9 cellular contexts compared by ENCODE assay signal in genomic region chr14:77303417-77304156, GRCh38. TPM values are rescaled to one million over a fixed set of nuclear protein-coding genes. Genes with fewer than 3 reads are reported as not detected.
DNase-seq lines count a peak whose midpoint lies in the region; ATAC-seq and TF ChIP-seq lines count a peak whose summit lies in the region.
"Had no signal": no experiment of that assay in that cellular context is flagged by ENCODE, and none has a peak within 500 bp of the region (broad histone marks: within the 10 kb centered on the region; RNA-seq: fewer than 3 reads in every experiment).

No MANE protein-coding gene starts in this region.

- H3K4me2 ChIP-seq in IMR-90 (ENCODE audit: low read depth, low read length): peak overlapping the region; percentile 72

- intact Hi-C loops in activated CD4-positive, alpha-beta T cell treated with anti-CD3 and anti-CD28 coated beads for 36 hours (cut with DNase I, micrococcal nuclease): loop anchor here (1.0 to 10.0 kb wide), 13 partner anchors 13 to 404 kb away; partner anchors contain the start of genes POMT2 (in 2 of the 2), SAMD15 (in 2 of the 2), TMED8 (in 2 of the 2) and AHSA1 (in 1 of the 2)
- intact Hi-C loops in IMR-90 (cut with micrococcal nuclease): loop anchor here (5.0 kb wide), 2 partner anchors 249 to 431 kb away; no protein-coding TSS in a partner anchor

- H3K9me1 ChIP-seq in IMR-90 (ENCODE audit: insufficient read depth, low read length): peaks cover 15% of the 10 kb centered on the region

- H3K4me3 Mint-ChIP-seq in activated CD4-positive, alpha-beta T cell treated with anti-CD3 and anti-CD28 coated beads for 36 hours: no peak overlapping the region
- no peak overlapping the region for H3K4me3 Mint-ChIP-seq in activated CD8-positive, alpha-beta T cell treated with anti-CD3 and anti-CD28 coated beads, Interleukin-2, amount 10 ng/mL, durations not matched to agents 7 days and 5 days

- POLR2A ChIA-PET in activated CD4-positive, alpha-beta T cell treated with anti-CD3 and anti-CD28 coated beads for 36 hours (lab: Charles Lee): interaction anchor here (2.2 kb wide), 1 partner anchor 17 kb away, joined by 8 read pairs; the partner anchor contains the start of genes GSTZ1 and POMT2
- POLR2A ChIA-PET in IMR-90 (lab: Charles Lee; ENCODE audit: unreplicated experiment): interaction anchor here (0.6 to 0.9 kb wide), 3 partner anchors 11 to 12 kb away, joined by 3 to 4 read pairs (median 4); no protein-coding TSS in a partner anchor
- POLR2A ChIA-PET in activated CD8-positive, alpha-beta T cell treated with anti-CD3 and anti-CD28 coated beads, Interleukin-2, amount 10 ng/mL, durations not matched to agents 7 days and 5 days (lab: Charles Lee): interaction anchor here (0.6 to 2.3 kb wide), 2 partner anchors 18 to 205 kb away, joined by 3 to 10 read pairs; partner anchors contain the start of genes GSTZ1 and POMT2
- POLR2A ChIA-PET in HEK293T (lab: Yijun Ruan, JAX): interaction anchor here (0.7 to 5.2 kb wide), 7 partner anchors 12 to 602 kb away, joined by 3 to 56 read pairs (median 3); partner anchors contain the start of genes GSTZ1, POMT2, SAMD15 and TMED8

- peak overlapping the region; percentile 88 for H3K27ac Mint-ChIP-seq in activated CD4-positive, alpha-beta T cell treated with anti-CD3 and anti-CD28 coated beads for 36 hours
- H3K27ac Mint-ChIP-seq in activated CD8-positive, alpha-beta T cell treated with anti-CD3 and anti-CD28 coated beads, Interleukin-2, amount 10 ng/mL, durations not matched to agents 7 days and 5 days: peak overlapping the region; percentile 18

- H2BK5ac ChIP-seq in IMR-90 (ENCODE audit: low read depth, low read length, poor library complexity, severe bottlenecking): peak overlapping the region; percentile 77

- peaks cover 3% of the 10 kb centered on the region for H3K36me3 Mint-ChIP-seq in activated CD4-positive, alpha-beta T cell treated with anti-CD3 and anti-CD28 coated beads for 36 hours (ENCODE audit: low read depth)
- H3K36me3 Mint-ChIP-seq in activated CD8-positive, alpha-beta T cell treated with anti-CD3 and anti-CD28 coated beads, Interleukin-2, amount 10 ng/mL, durations not matched to agents 7 days and 5 days (ENCODE audit: low read depth): no peaks in the 10 kb centered on the region

- H3K27me3 ChIP-seq in IMR-90 (ENCODE audit: control insufficient read depth, insufficient read depth, low read length): no peaks in the 10 kb centered on the region

- H2AK5ac ChIP-seq in IMR-90 (ENCODE audit: low read depth, low read length): peak overlapping the region; percentile 89

- H2AFZ ChIP-seq in IMR-90 (replicated peaks; ENCODE audit: low read length, poor library complexity): peak overlapping the region; percentile 25

- H3K4ac ChIP-seq in IMR-90 (ENCODE audit: low read depth, low read length): peak overlapping the region; percentile 86

- H3K9me3 ChIP-seq in IMR-90 (ENCODE audit: control insufficient read depth, insufficient read depth, low read length): no peaks in the 10 kb centered on the region

- peak overlapping the region; percentile 17; the same call in 1 of the 2 replicates for H4K5ac ChIP-seq in IMR-90 (ENCODE audit: low read depth, low read length)

- TF ChIP-seq CTCF in IMR-90 (conservative IDR thresholded peaks at IDR 0.05; ENCODE audit: low read depth, low read length): no peak

- peaks cover 1% of the 10 kb centered on the region; the same call in 1 of the 2 replicates for H3K36me3 ChIP-seq in IMR-90 (ENCODE audit: control insufficient read depth, insufficient read depth, low read length)

- peak overlapping the region; percentile 59; the same call in 1 of the 2 replicates for H3K56ac ChIP-seq in IMR-90 (ENCODE audit: extremely low read depth, insufficient read depth, low read length)

- peak; percentile 67 for ATAC-seq in activated CD4-positive, alpha-beta T cell treated with anti-CD3 and anti-CD28 coated beads for 36 hours
- ATAC-seq in IMR-90 (ENCODE audit: low read depth) (peak; percentile 77), HG03175 (IDR thresholded peaks at IDR 0.05; ENCODE audit: unreplicated experiment) (no peak)
- peak; percentile 59 for ATAC-seq in activated CD8-positive, alpha-beta T cell treated with anti-CD3 and anti-CD28 coated beads, Interleukin-2, amount 10 ng/mL, durations not matched to agents 7 days and 5 days

- H3K9me3 Mint-ChIP-seq in activated CD4-positive, alpha-beta T cell treated with anti-CD3 and anti-CD28 coated beads for 36 hours (ENCODE audit: low read depth): no peaks in the 10 kb centered on the region
- H3K9me3 Mint-ChIP-seq in activated CD8-positive, alpha-beta T cell treated with anti-CD3 and anti-CD28 coated beads, Interleukin-2, amount 10 ng/mL, durations not matched to agents 7 days and 5 days (ENCODE audit: insufficient read depth): no peaks in the 10 kb centered on the region

- H2BK20ac ChIP-seq in IMR-90 (ENCODE audit: low read depth, low read length): peak overlapping the region; percentile 81

- H3K9ac ChIP-seq in IMR-90 (ENCODE audit: low read depth, low read length): no peak overlapping the region

- peaks cover 9% of the 10 kb centered on the region; the same call in 1 of the 2 replicates for H4K20me1 ChIP-seq in IMR-90 (ENCODE audit: insufficient read depth, low read length)

- no peak overlapping the region for H3K4me3 ChIP-seq in IMR-90 (ENCODE audit: insufficient read depth, low read depth, low read length)

- no TSS peak for BruUV-seq in IMR-90 (replicated peaks; lab: Mats Ljungman, UMichigan)

- H3K23ac ChIP-seq in IMR-90 (ENCODE audit: low read depth, low read length): peak overlapping the region; percentile 34

- peak; percentile 18; the same call in 1 of the 2 replicates for TF ChIP-seq POLR2A in IMR-90 (IDR thresholded peaks at IDR 0.05; ENCODE audit: low read depth, low read length)

- no peaks in the 10 kb centered on the region for H3K27me3 Mint-ChIP-seq in activated CD4-positive, alpha-beta T cell treated with anti-CD3 and anti-CD28 coated beads for 36 hours
- H3K27me3 Mint-ChIP-seq in activated CD8-positive, alpha-beta T cell treated with anti-CD3 and anti-CD28 coated beads, Interleukin-2, amount 10 ng/mL, durations not matched to agents 7 days and 5 days (ENCODE audit: low read depth): no peaks in the 10 kb centered on the region

- peaks cover 6 to 15% of the 10 kb centered on the region in 2 experiments for H3K79me1 ChIP-seq in IMR-90 (ENCODE audit: low read depth in 1 of 2, low read length in 2 of 2)

- in situ Hi-C loops in IMR-90 (cut with MboI; ENCODE audit: low sequenced_read_pairs): loop anchor here (25.0 kb wide), 1 partner anchor 416 kb away; no protein-coding TSS in a partner anchor

- H2BK120ac ChIP-seq in IMR-90 (ENCODE audit: low read depth, low read length): peak overlapping the region; percentile 81

- H3K27ac ChIP-seq in IMR-90 (ENCODE audit: insufficient read depth, low read length): peak overlapping the region; percentile 42

- DNase-seq in activated CD4-positive, alpha-beta T cell treated with anti-CD3 and anti-CD28 coated beads for 36 hours: peak; percentile 74
- DNase-seq in activated CD4-positive, alpha-beta T cell treated with anti-CD3 and anti-CD28 coated beads for 4 hours: no peak
- DNase-seq in IMR-90: peak; percentile 97
- DNase-seq in activated CD8-positive, alpha-beta T cell treated with anti-CD3 and anti-CD28 coated beads, Interleukin-2, amount 10 ng/mL, durations not matched to agents 7 days and 5 days: peak; percentile 48
- peak; percentile 73 for DNase-seq in globus pallidus (ENCODE audit: low spot score)
- peak; percentile 16 to 43 (median 21) for DNase-seq in stimulated activated CD4-positive, alpha-beta T cell treated with anti-CD3 and anti-CD28 coated beads, TNF-alpha, amount 100 ng/mL, for 48 hours (ENCODE audit: low read depth in 3 of 3)
- no peak for DNase-seq in HEK293T (ENCODE audit: extremely low spot score)
- DNase-seq: DND-41 had no signal

- H4K8ac ChIP-seq in IMR-90 (ENCODE audit: low read depth in 2 of 2, low read length in 2 of 2): peak overlapping the region in 1 of 2 experiments; percentile 45; a peak in 1 of 4 replicates

- H3K18ac ChIP-seq in IMR-90 (ENCODE audit: low read depth, low read length): peak overlapping the region; percentile 82

- H2BK15ac ChIP-seq in IMR-90 (ENCODE audit: low read depth, low read length): peak overlapping the region; percentile 18; the same call in 1 of the 3 replicates

- no peak overlapping the region for H2AK9ac ChIP-seq in IMR-90 (replicated peaks; ENCODE audit: low read depth, low read length, poor library complexity)

- dilution Hi-C loops in IMR-90 (cut with HindIII; ENCODE audit: low sequenced_read_pairs, unreplicated experiment): no loop called here

- peak overlapping the region; percentile 58 for H3K14ac ChIP-seq in IMR-90 (replicated peaks; ENCODE audit: low read depth, low read length)

- CTCF ChIA-PET in activated CD4-positive, alpha-beta T cell treated with anti-CD3 and anti-CD28 coated beads for 36 hours (lab: Charles Lee): interaction anchor here (0.7 to 9.8 kb wide), 12 partner anchors 11 to 438 kb away, joined by 3 to 176 read pairs (median 4); partner anchors contain the start of genes GSTZ1, POMT2, SAMD15 and TMED8
- CTCF ChIA-PET in IMR-90 (lab: Yijun Ruan, JAX) (interaction anchor here (0.5 to 7.0 kb wide), 3 partner anchors 11 to 37 kb away, joined by 3 to 116 read pairs (median 5); no protein-coding TSS in a partner anchor), HEK293T (lab: Yijun Ruan, JAX) (interaction anchor here (0.7 to 6.3 kb wide), 5 partner anchors 11 to 247 kb away, joined by 3 to 134 read pairs (median 4); no protein-coding TSS in a partner anchor)
- CTCF ChIA-PET in activated CD8-positive, alpha-beta T cell treated with anti-CD3 and anti-CD28 coated beads, Interleukin-2, amount 10 ng/mL, durations not matched to agents 7 days and 5 days (lab: Charles Lee): interaction anchor here (0.6 to 8.9 kb wide), 13 partner anchors 9 to 191 kb away, joined by 3 to 214 read pairs (median 4); partner anchors contain the start of genes GSTZ1, POMT2, SAMD15 and TMED8

- WGBS in IMR-90 (ENCODE audit: extremely low coverage in 2 of 2, insufficient read length in 1 of 2), 2 experiments: 100% methylated on average over 2 of the region's 4 CpGs; no CpG with 5 or more reads in 1 of the 2 experiments

- peak overlapping the region; percentile 56 for H4K91ac ChIP-seq in IMR-90 (ENCODE audit: insufficient read depth, low read depth, low read length)

- TF ChIP-seq RAD21 in IMR-90 (IDR thresholded peaks at IDR 0.05; ENCODE audit: low read length): no peak

- peaks cover 24% of the 10 kb centered on the region for H3K4me1 Mint-ChIP-seq in activated CD4-positive, alpha-beta T cell treated with anti-CD3 and anti-CD28 coated beads for 36 hours
- peaks cover 15% of the 10 kb centered on the region for H3K4me1 Mint-ChIP-seq in activated CD8-positive, alpha-beta T cell treated with anti-CD3 and anti-CD28 coated beads, Interleukin-2, amount 10 ng/mL, durations not matched to agents 7 days and 5 days (ENCODE audit: low read depth)

- peaks cover 12% of the 10 kb centered on the region for H3K4me1 ChIP-seq in IMR-90 (ENCODE audit: control insufficient read depth, insufficient read depth, low read length)

RNA-seq across cellular contexts. Expression of gene POMT2, which starts 17.1 kb away (rescaled TPM):
- total RNA-seq in activated CD4-positive, alpha-beta T cell treated with anti-CD3 and anti-CD28 coated beads for 36 hours: 10 to 100 TPM; 11.7 to 18.2 TPM
- total RNA-seq in IMR-90 (2012; rRNA removed): 5.8 and 6.5 TPM in 2 replicates
- 13.0 and 13.1 TPM in 2 replicates for polyA plus RNA-seq in IMR-90 (2012; rRNA removed)
- polyA plus RNA-seq in IMR-90 (2012; cell fraction: cytosol; rRNA removed): 7.4 and 9.6 TPM in 2 replicates
- polyA plus RNA-seq in IMR-90 (2012; cell fraction: nucleus; rRNA removed; ENCODE audit: low replicate concordance): 40.0 and 47.7 TPM in 2 replicates
- total RNA-seq in activated CD8-positive, alpha-beta T cell treated with anti-CD3 and anti-CD28 coated beads, Interleukin-2, amount 10 ng/mL, durations not matched to agents 7 days and 5 days: 10 to 100 TPM; 15.0 to 15.5 TPM

RNA-seq across cellular contexts. Expression of gene GSTZ1, which starts 17.2 kb away (rescaled TPM):
- total RNA-seq in activated CD4-positive, alpha-beta T cell treated with anti-CD3 and anti-CD28 coated beads for 36 hours: 10 to 100 TPM; 17.5 to 22.9 TPM
- 25.0 and 29.0 TPM in 2 replicates for total RNA-seq in IMR-90 (2012; rRNA removed)
- polyA plus RNA-seq in IMR-90 (2012; rRNA removed): 19.3 and 19.4 TPM in 2 replicates
- polyA plus RNA-seq in IMR-90 (2012; cell fraction: cytosol; rRNA removed): 18.3 and 23.3 TPM in 2 replicates
- polyA plus RNA-seq in IMR-90 (2012; cell fraction: nucleus; rRNA removed; ENCODE audit: low replicate concordance): 16.0 and 20.6 TPM in 2 replicates
- total RNA-seq in activated CD8-positive, alpha-beta T cell treated with anti-CD3 and anti-CD28 coated beads, Interleukin-2, amount 10 ng/mL, durations not matched to agents 7 days and 5 days: 10 to 100 TPM; 11.7 to 15.1 TPM

RNA-seq across cellular contexts. Expression of gene NGB, which starts 32.6 kb away (rescaled TPM):
- not detected for total RNA-seq in activated CD4-positive, alpha-beta T cell treated with anti-CD3 and anti-CD28 coated beads for 36 hours
- not detected in 2 replicates for total RNA-seq in IMR-90 (2012; rRNA removed)
- not detected in 2 replicates for polyA plus RNA-seq in IMR-90 (2012; rRNA removed)
- polyA plus RNA-seq in IMR-90 (2012; cell fraction: cytosol; rRNA removed): not detected in 2 replicates
- not detected in 2 replicates for polyA plus RNA-seq in IMR-90 (2012; cell fraction: nucleus; rRNA removed; ENCODE audit: low replicate concordance)
- total RNA-seq in activated CD8-positive, alpha-beta T cell treated with anti-CD3 and anti-CD28 coated beads, Interleukin-2, amount 10 ng/mL, durations not matched to agents 7 days and 5 days: not detected

Comparison
In these comparisons a context has a peak if more than half of its experiments do, and no peak if none do; other contexts are left out.
1. DNase-seq: peak in activated CD4-positive, alpha-beta T cell treated with anti-CD3 and anti-CD28 coated beads for 36 hours (single experiment), IMR-90 (single experiment), activated CD8-positive, alpha-beta T cell treated with anti-CD3 and anti-CD28 coated beads, Interleukin-2, amount 10 ng/mL, durations not matched to agents 7 days and 5 days (single experiment), globus pallidus (single experiment) and stimulated activated CD4-positive, alpha-beta T cell treated with anti-CD3 and anti-CD28 coated beads, TNF-alpha, amount 100 ng/mL, for 48 hours (3 of 3); none in activated CD4-positive, alpha-beta T cell treated with anti-CD3 and anti-CD28 coated beads for 4 hours (0 of 2) and HEK293T (single experiment).